15 cellular contexts compared by ENCODE assay signal in the genomic region with DNA sequence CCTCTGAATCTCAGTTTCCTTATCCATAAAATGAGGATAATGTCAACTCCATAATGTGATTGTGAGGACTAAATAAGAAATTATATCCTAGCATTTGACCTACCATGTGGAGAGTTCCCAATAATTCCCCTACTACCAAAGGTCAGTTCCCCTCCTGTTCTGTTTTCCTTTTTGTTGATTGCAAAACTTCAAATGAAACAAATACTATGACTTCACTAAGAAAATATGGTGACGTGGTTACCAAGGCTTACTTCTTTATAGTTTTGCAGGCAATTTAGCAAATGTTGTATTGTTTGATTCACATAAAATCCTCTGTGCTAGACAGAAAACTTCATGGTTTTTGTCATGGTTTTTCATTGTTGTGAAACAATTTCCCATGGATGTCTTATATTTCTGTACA.
"Had no signal": no experiment of that assay in that cellular context is flagged by ENCODE, and none has a peak within 500 bp of the region (broad histone marks: within the 10 kb centered on the region; RNA-seq: fewer than 3 reads in every experiment).

No MANE protein-coding gene starts in this region.

- H3K36me3 ChIP-seq: ascending aorta, colonic mucosa, right atrium auricular region had no signal

- ATAC-seq: naive thymus-derived CD8-positive, alpha-beta T cell had no signal

- H3K27me3 ChIP-seq: ascending aorta, colonic mucosa, right atrium auricular region had no signal

- H3K4me3 ChIP-seq: ascending aorta, colonic mucosa, lung, right atrium auricular region had no signal

- H3K27ac ChIP-seq: ascending aorta, colonic mucosa, epithelial cell of prostate, right atrium auricular region had no signal

- H3K9me3 ChIP-seq: ascending aorta, colonic mucosa, right atrium auricular region had no signal

- H3K4me1 ChIP-seq: ascending aorta, colonic mucosa, right atrium auricular region had no signal

- DNase-seq: activated CD4-positive, alpha-beta memory T cell treated with anti-CD3 and anti-CD28 coated beads, Interleukin-2, amount 10 ng/mL, durations not matched to agents 7 days and 5 days; activated CD4-positive, alpha-beta T cell treated with anti-CD3 and anti-CD28 coated beads for 1 hour; activated gamma-delta T cell; activated naive CD8-positive, alpha-beta T cell treated with anti-CD3 and anti-CD28 coated beads, Interleukin-2, amount 10 ng/mL, durations not matched to agents 7 days and 5 days; activated T-cell treated with anti-CD3 and anti-CD28 coated beads, Interleukin-2, amount 50 U/mL, for 48 hours; colonic mucosa; effector memory CD4-positive, alpha-beta T cell; glutamatergic neuron; naive thymus-derived CD8-positive, alpha-beta T cell; stimulated activated CD4-positive, alpha-beta T cell treated with anti-CD3 and anti-CD28 coated beads, Interleukin-2, amount 100 ng/mL, for 48 hours; stimulated activated naive CD4-positive, alpha-beta T cell treated with Interleukin-2 at 50 U/mL for 16 hours had no signal
